ENCODE assay signal across 9 cellular contexts in the genomic region with DNA sequence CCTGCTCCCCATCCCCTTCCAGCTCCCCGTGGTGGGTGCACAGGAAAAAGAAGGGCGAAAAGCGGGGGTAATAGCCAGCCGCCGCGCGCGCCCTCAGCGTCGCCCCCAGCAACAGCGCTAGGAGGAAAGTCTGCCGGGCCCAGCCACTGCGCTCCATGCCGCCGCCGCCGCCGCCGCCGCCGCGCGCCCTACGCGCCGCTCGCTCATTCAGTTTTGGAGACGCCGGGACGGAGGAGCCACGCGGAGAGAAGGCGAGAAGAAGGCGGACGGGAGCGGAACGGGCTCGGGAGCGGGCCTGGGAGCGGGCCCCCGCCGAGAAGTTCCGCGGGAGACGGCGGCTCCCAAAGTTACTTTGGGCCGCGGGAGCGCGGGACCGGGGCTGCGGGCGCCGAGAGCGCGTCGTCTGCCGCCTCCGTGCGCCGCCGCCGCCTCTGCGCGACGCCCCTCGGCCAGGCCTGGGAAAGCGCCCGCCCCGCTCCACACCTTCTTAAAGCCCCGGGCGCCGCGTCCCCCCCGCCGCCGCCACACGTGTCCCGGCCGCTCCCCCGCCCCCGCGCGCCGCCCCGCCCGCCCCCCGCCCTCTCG. TPM values are rescaled to one million over a fixed set of nuclear protein-coding genes. Genes with fewer than 3 reads are reported as not detected.
DNase-seq lines count a peak whose midpoint lies in the region; ATAC-seq and TF ChIP-seq lines count a peak whose summit lies in the region.
"Had no signal": no experiment of that assay in that cellular context is flagged by ENCODE, and none has a peak within 500 bp of the region (broad histone marks: within the 10 kb centered on the region; RNA-seq: fewer than 3 reads in every experiment).

Gene RELN (minus strand): TSS at position 459 of the 585 bp plus-strand sequence. CDS start 302 bp downstream, at position 157.

- no peaks in the 10 kb centered on the region for H4K20me1 ChIP-seq in GM23248 (ENCODE audit: insufficient read depth)
- no peaks in the 10 kb centered on the region for H4K20me1 ChIP-seq in SK-N-SH (ENCODE audit: insufficient read depth)

- peak within 1 kb of the TSS; percentile 66 for H3K4me3 Mint-ChIP-seq in osteocyte (ENCODE audit: unreplicated experiment)

- ATAC-seq in GM19455 (IDR thresholded peaks at IDR 0.05; ENCODE audit: unreplicated experiment) (no peak), HG03457 (IDR thresholded peaks at IDR 0.05; ENCODE audit: unreplicated experiment) (no peak)

- H3K36me3 ChIP-seq in GM23248 (ENCODE audit: low read depth) (no peaks in the 10 kb centered on the region), SK-N-SH (replicated peaks in 1 of 2; ENCODE audit: control insufficient read depth in 1 of 2, insufficient read depth in 2 of 2, low read length in 1 of 2) (no peaks in the 10 kb centered on the region)

- no peaks in the 10 kb centered on the region for H3K36me3 Mint-ChIP-seq in osteocyte (ENCODE audit: unreplicated experiment)

- H3K79me2 ChIP-seq in GM23248 (ENCODE audit: insufficient read depth) (no peaks in the 10 kb centered on the region), SK-N-SH (ENCODE audit: insufficient read depth) (no peaks in the 10 kb centered on the region)

- H3K27ac Mint-ChIP-seq in osteocyte (ENCODE audit: unreplicated experiment), result no peak within 1 kb of the TSS

- 2 to 4% methylated on average over 28 to 31 of the region's 89 CpGs for WGBS in GM23248 (ENCODE audit: low coverage in 1 of 2, low lambda C conversion rate in 2 of 2, missing lambda C conversion rate in 2 of 2), 2 experiments
- 0% methylated on average over 10 of the region's 89 CpGs for whole genome bisulfite sequencing in SK-N-SH (ENCODE audit: low lambda C conversion rate)

- no peak for TF ChIP-seq RAD21 in SK-N-SH (IDR thresholded peaks at IDR 0.05; ENCODE audit: low read length)

- H3K9me2 ChIP-seq in GM23248 (ENCODE audit: insufficient read depth) (no peaks in the 10 kb centered on the region), SK-N-SH (no peaks in the 10 kb centered on the region)

- TF ChIP-seq CTCF in SK-N-SH (IDR thresholded peaks at IDR 0.05) (no peak), osteocyte (IDR thresholded peaks at IDR 0.05) (no peak)

- CTCF ChIA-PET in SK-N-SH (lab: Yijun Ruan, JAX), result interaction anchor here (0.8 to 1.5 kb wide), 2 partner anchors 10 kb away, joined by 3 to 4 read pairs; no protein-coding TSS in a partner anchor

- H2AFZ ChIP-seq in GM23248 (peak within 1 kb of the TSS; percentile 89), SK-N-SH (ENCODE audit: low read depth) (peak within 1 kb of the TSS; percentile 75)

- H3F3A ChIP-seq in GM23248 (ENCODE audit: insufficient read depth) (no peaks in the 10 kb centered on the region), SK-N-SH (replicated peaks; ENCODE audit: insufficient read depth) (no peaks in the 10 kb centered on the region)

- in situ Hi-C loops in GM23248 (cut with MboI), result no loop called here

- H3K9me3 ChIP-seq in GM23248 (ENCODE audit: low read depth) (no peaks in the 10 kb centered on the region), SK-N-SH (no peaks in the 10 kb centered on the region)

- H3K27me3 ChIP-seq in GM23248 (replicated peaks; ENCODE audit: insufficient read depth) (peaks cover 45% of the 10 kb centered on the region), SK-N-SH (ENCODE audit: insufficient read depth) (peaks cover 30% of the 10 kb centered on the region)

- no peak for TF ChIP-seq EP300 in SK-N-SH (IDR thresholded peaks at IDR 0.05; ENCODE audit: borderline replicate concordance in 1 of 2, low read depth in 1 of 2, low read length in 1 of 2)

- POLR2A ChIA-PET in SK-N-SH (lab: Yijun Ruan, JAX), result no interaction called here

- H3K4me1 ChIP-seq in GM23248 (ENCODE audit: insufficient read depth) (no peaks in the 10 kb centered on the region), SK-N-SH (ENCODE audit: control insufficient read depth in 1 of 2, insufficient read depth in 2 of 2, low read depth in 1 of 2, low read length in 1 of 2) (peaks cover 0 to 14% of the 10 kb centered on the region in 2 experiments; a peak in 2 of 4 replicates)

- DNase-seq in AG20443 (ENCODE audit: low spot score) (peak; percentile 62), GM23248 (peak; percentile 53), SK-N-SH (peak; percentile 85), fibroblast of peridontal ligament (ENCODE audit: extremely low read depth) (peak; percentile 17), osteocyte (ENCODE audit: extremely low spot score, unreplicated experiment) (no peak), COLO829 (ENCODE audit: low spot score) (no peak)

- peak within 1 kb of the TSS; percentile 88 for H3K4me2 ChIP-seq in GM23248 (ENCODE audit: unreplicated experiment)
- peak within 1 kb of the TSS; percentile 76 for H3K4me2 ChIP-seq in SK-N-SH

- H3K4me3 ChIP-seq in GM23248 (peak within 1 kb of the TSS; percentile 71), SK-N-SH (ENCODE audit: low read depth in 2 of 2, low read length in 1 of 2) (peak within 1 kb of the TSS; percentile 43 to 53)

- H3K9ac ChIP-seq in GM23248, result no peak within 1 kb of the TSS
- no peak within 1 kb of the TSS for H3K9ac ChIP-seq in SK-N-SH

- no peaks in the 10 kb centered on the region for H3K9me3 Mint-ChIP-seq in osteocyte (ENCODE audit: unreplicated experiment)

- H3K27me3 Mint-ChIP-seq in osteocyte (ENCODE audit: unreplicated experiment), result peaks cover 67% of the 10 kb centered on the region

- H3K27ac ChIP-seq in GM23248 (no peak within 1 kb of the TSS), SK-N-SH (ENCODE audit: low read depth in 2 of 2, low read length in 1 of 2) (peak within 1 kb of the TSS in 1 of 2 experiments; percentile 72; a peak in 2 of 4 replicates)
- H3K27ac ChIP-seq: epithelial cell of prostate had no signal

- peaks cover 11% of the 10 kb centered on the region for H3K4me1 Mint-ChIP-seq in osteocyte (ENCODE audit: unreplicated experiment)

TF ChIP-seq in SK-N-SH, 30 proteins besides CTCF, POLR2A, EP300 and RAD21:
- TF ChIP-seq, protein P1, sequence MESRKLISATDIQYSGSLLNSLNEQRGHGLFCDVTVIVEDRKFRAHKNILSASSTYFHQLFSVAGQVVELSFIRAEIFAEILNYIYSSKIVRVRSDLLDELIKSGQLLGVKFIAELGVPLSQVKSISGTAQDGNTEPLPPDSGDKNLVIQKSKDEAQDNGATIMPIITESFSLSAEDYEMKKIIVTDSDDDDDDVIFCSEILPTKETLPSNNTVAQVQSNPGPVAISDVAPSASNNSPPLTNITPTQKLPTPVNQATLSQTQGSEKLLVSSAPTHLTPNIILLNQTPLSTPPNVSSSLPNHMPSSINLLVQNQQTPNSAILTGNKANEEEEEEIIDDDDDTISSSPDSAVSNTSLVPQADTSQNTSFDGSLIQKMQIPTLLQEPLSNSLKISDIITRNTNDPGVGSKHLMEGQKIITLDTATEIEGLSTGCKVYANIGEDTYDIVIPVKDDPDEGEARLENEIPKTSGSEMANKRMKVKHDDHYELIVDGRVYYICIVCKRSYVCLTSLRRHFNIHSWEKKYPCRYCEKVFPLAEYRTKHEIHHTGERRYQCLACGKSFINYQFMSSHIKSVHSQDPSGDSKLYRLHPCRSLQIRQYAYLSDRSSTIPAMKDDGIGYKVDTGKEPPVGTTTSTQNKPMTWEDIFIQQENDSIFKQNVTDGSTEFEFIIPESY (IDR thresholded peaks at IDR 0.05; ENCODE audit: borderline replicate concordance, low read depth), result no peak
- TF ChIP-seq MEF2A (IDR thresholded peaks at IDR 0.05; ENCODE audit: borderline replicate concordance, low read depth), result no peak
- no peak for TF ChIP-seq CHD2 (IDR thresholded peaks at IDR 0.05; ENCODE audit: low read length, partially characterized antibody)
- no peak for TF ChIP-seq RFX5 (IDR thresholded peaks at IDR 0.05; ENCODE audit: low read length)
- TF ChIP-seq FOSL2 (IDR thresholded peaks at IDR 0.05; ENCODE audit: borderline replicate concordance, low read depth), result no peak
- TF ChIP-seq FOXJ3 (CRISPR knock-in tag; IDR thresholded peaks at IDR 0.05), result no peak
- TF ChIP-seq FOXM1 (IDR thresholded peaks at IDR 0.05; ENCODE audit: low read depth), result no peak

RNA-seq across cellular contexts. Expression of gene RELN, which starts in this region (rescaled TPM):
- total RNA-seq in GM23248 (2014; rRNA removed; shearing (Covaris generic)), result 0.38 and 0.97 TPM in 2 replicates
- polyA plus RNA-seq in GM23248 (2016; fragmentation: Nextera tagmentation; extraction: Ambion mirVana) (0.60 and 0.76 TPM in 2 replicates), SK-N-SH (2012; rRNA removed) (0.02 and 0.06 TPM in 2 replicates)
- 0.08 and 0.10 TPM in 2 replicates for polyA plus RNA-seq in SK-N-SH (2012; cell fraction: cytosol; rRNA removed)
- polyA plus RNA-seq in SK-N-SH (2012; cell fraction: nucleus; rRNA removed), result 0.02 and 0.06 TPM in 2 replicates
- total RNA-seq in osteocyte, result 0.19 and 0.52 TPM in 2 replicates

Comparison
In these comparisons a context has a peak if more than half of its experiments do, and no peak if none do; other contexts are left out.
1. Peak in DNase-seq, H3K4me3 ChIP-seq and H3K4me2 ChIP-seq in GM23248; RNA of the gene not detected or under 1 TPM.
2. Peak in DNase-seq, H3K4me3 ChIP-seq and H3K4me2 ChIP-seq in SK-N-SH; RNA of the gene not detected or under 1 TPM.
3. DNase-seq: peak in AG20443 (single experiment) and fibroblast of peridontal ligament (single experiment); none in osteocyte (single experiment) and COLO829 (single experiment).